Comparison of ENCODE assay signal across 1 cellular context in the genomic region with DNA sequence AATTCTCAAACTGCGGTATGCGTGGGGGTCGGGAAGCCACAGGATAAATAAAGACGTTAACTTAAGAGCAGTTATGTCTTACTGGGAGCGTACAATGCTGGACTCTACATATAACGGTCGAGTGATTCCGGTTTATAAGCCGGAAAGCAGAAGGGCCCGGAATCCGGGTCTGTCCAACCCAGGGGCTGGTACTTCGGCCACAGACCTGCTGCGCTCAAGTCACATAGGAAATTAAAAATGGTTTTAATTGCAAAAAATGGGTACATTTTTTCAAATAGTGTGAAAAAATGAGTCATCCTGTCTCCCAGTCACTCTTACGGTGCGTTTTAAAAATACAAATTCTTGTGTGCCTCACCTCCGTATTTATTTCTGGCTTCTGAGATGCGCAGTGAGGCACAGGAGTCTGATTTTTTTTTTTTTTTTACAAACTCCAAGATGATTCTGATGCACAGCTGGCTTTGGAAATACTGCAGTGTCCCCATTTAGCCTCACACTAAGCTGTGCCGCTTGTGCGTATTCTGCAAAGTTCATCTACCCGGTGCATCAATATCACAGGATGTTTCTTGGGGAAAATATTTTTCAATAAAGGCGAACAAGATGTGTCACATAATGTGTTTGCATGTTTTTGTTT.
A peak's percentile ranks its signal among the peaks of the same experiment; 100 is the strongest.
TF ChIP-seq lines count a peak whose summit lies in the region.

No MANE protein-coding gene starts in this region.

TF ChIP-seq in HepG2, 621 proteins besides CTCF, POLR2A, EP300 and RAD21 (continued from another document and continues in another):
- TF ChIP-seq, protein P1, sequence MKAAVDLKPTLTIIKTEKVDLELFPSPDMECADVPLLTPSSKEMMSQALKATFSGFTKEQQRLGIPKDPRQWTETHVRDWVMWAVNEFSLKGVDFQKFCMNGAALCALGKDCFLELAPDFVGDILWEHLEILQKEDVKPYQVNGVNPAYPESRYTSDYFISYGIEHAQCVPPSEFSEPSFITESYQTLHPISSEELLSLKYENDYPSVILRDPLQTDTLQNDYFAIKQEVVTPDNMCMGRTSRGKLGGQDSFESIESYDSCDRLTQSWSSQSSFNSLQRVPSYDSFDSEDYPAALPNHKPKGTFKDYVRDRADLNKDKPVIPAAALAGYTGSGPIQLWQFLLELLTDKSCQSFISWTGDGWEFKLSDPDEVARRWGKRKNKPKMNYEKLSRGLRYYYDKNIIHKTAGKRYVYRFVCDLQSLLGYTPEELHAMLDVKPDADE (CRISPR knock-in tag; IDR thresholded peaks at IDR 0.05) = no peak
- TF ChIP-seq, protein P2, sequence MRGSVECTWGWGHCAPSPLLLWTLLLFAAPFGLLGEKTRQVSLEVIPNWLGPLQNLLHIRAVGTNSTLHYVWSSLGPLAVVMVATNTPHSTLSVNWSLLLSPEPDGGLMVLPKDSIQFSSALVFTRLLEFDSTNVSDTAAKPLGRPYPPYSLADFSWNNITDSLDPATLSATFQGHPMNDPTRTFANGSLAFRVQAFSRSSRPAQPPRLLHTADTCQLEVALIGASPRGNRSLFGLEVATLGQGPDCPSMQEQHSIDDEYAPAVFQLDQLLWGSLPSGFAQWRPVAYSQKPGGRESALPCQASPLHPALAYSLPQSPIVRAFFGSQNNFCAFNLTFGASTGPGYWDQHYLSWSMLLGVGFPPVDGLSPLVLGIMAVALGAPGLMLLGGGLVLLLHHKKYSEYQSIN (CRISPR knock-in tag; IDR thresholded peaks at IDR 0.05; ENCODE audit: borderline replicate concordance) = no peak
- TF ChIP-seq SNAI1 (CRISPR knock-in tag; IDR thresholded peaks at IDR 0.05; ENCODE audit: borderline replicate concordance) (no peak), ZSCAN12 (CRISPR knock-in tag; IDR thresholded peaks at IDR 0.05) (0 out of 2 replicates have a peak, but pooled peaks have one; percentile 60), ASH2L (IDR thresholded peaks at IDR 0.05; ENCODE audit: insufficient read length, low read depth, low read length) (peak; percentile 65), ZSCAN29 (CRISPR knock-in tag; conservative IDR thresholded peaks at IDR 0.05) (peak; percentile 22; the same call in 1 of the 2 replicates), TP53 (CRISPR knock-in tag; conservative IDR thresholded peaks at IDR 0.05) (peak; percentile 67; the same call in 1 of the 2 replicates), ZNF768 (CRISPR knock-in tag; IDR thresholded peaks at IDR 0.05) (no peak), CCDC6 (CRISPR knock-in tag; IDR thresholded peaks at IDR 0.05) (no peak; the same call in 1 of the 2 replicates), ZNF557 (CRISPR knock-in tag; IDR thresholded peaks at IDR 0.05) (peak; percentile 74; the same call in 1 of the 2 replicates), ZNF101 (CRISPR knock-in tag; IDR thresholded peaks at IDR 0.05; ENCODE audit: borderline replicate concordance, low read depth) (no peak), ZNF296 (CRISPR knock-in tag; conservative IDR thresholded peaks at IDR 0.05) (no peak), JUN (CRISPR knock-in tag; IDR thresholded peaks at IDR 0.05) (no peak), ZNF180 (CRISPR knock-in tag; IDR thresholded peaks at IDR 0.05; ENCODE audit: borderline replicate concordance, low read depth) (0 out of 2 replicates have a peak, but pooled peaks have one; percentile 44), HHEX (CRISPR knock-in tag; IDR thresholded peaks at IDR 0.05) (no peak), GABPA (IDR thresholded peaks at IDR 0.05; ENCODE audit: low read depth, low read length) (no peak), GABPA (CRISPR knock-in tag; IDR thresholded peaks at IDR 0.05; ENCODE audit: low read depth) (peak; percentile 19), ZNF33A (CRISPR knock-in tag; IDR thresholded peaks at IDR 0.05; ENCODE audit: borderline replicate concordance) (peak; percentile 39; the same call in 1 of the 2 replicates), TGIF2 (CRISPR knock-in tag; IDR thresholded peaks at IDR 0.05) (peak; percentile 50; the same call in 1 of the 2 replicates), BRCA1 (CRISPR knock-in tag; IDR thresholded peaks at IDR 0.05) (no peak), KDM4B (CRISPR knock-in tag; IDR thresholded peaks at IDR 0.05) (no peak), ZNF20 (CRISPR knock-in tag; IDR thresholded peaks at IDR 0.05) (0 out of 2 replicates have a peak, but pooled peaks have one; percentile 13), TBL1XR1 (IDR thresholded peaks at IDR 0.05; ENCODE audit: borderline replicate concordance, low read length, partially characterized antibody) (no peak), ARNT2 (CRISPR knock-in tag; IDR thresholded peaks at IDR 0.05; ENCODE audit: low read depth) (no peak), SNAPC2 (CRISPR knock-in tag; IDR thresholded peaks at IDR 0.05) (no peak), SYNCRIP (IDR thresholded peaks at IDR 0.05; ENCODE audit: insufficient read depth, low read depth, low read length) (no peak), ZSCAN9 (CRISPR knock-in tag; IDR thresholded peaks at IDR 0.05; ENCODE audit: borderline replicate concordance) (no peak), RELA (CRISPR knock-in tag; IDR thresholded peaks at IDR 0.05) (no peak), BHLHE40 (IDR thresholded peaks at IDR 0.05; ENCODE audit: low read length) (no peak), KAT2B (IDR thresholded peaks at IDR 0.05; ENCODE audit: borderline replicate concordance, low read depth, low read length) (no peak), ZZZ3 (CRISPR knock-in tag; IDR thresholded peaks at IDR 0.05; ENCODE audit: borderline replicate concordance) (no peak), ZNF350 (CRISPR knock-in tag; IDR thresholded peaks at IDR 0.05; ENCODE audit: borderline replicate concordance, low read depth) (no peak), JUND (CRISPR knock-in tag; IDR thresholded peaks at IDR 0.05) (no peak), RAD51 (IDR thresholded peaks at IDR 0.05; ENCODE audit: borderline replicate concordance) (no peak), SIN3A (IDR thresholded peaks at IDR 0.05; ENCODE audit: borderline replicate concordance, low read depth, low read length) (no peak; the same call in 1 of the 2 replicates), FLYWCH1 (CRISPR knock-in tag; IDR thresholded peaks at IDR 0.05) (no peak), ZNF256 (CRISPR knock-in tag; conservative IDR thresholded peaks at IDR 0.05) (0 out of 2 replicates have a peak, but pooled peaks have one; percentile 70), ZNF468 (CRISPR knock-in tag; IDR thresholded peaks at IDR 0.05) (no peak), SIX1 (CRISPR knock-in tag; IDR thresholded peaks at IDR 0.05; ENCODE audit: borderline replicate concordance) (no peak), REL (CRISPR knock-in tag; conservative IDR thresholded peaks at IDR 0.05) (no peak)
- TF ChIP-seq, protein P3, sequence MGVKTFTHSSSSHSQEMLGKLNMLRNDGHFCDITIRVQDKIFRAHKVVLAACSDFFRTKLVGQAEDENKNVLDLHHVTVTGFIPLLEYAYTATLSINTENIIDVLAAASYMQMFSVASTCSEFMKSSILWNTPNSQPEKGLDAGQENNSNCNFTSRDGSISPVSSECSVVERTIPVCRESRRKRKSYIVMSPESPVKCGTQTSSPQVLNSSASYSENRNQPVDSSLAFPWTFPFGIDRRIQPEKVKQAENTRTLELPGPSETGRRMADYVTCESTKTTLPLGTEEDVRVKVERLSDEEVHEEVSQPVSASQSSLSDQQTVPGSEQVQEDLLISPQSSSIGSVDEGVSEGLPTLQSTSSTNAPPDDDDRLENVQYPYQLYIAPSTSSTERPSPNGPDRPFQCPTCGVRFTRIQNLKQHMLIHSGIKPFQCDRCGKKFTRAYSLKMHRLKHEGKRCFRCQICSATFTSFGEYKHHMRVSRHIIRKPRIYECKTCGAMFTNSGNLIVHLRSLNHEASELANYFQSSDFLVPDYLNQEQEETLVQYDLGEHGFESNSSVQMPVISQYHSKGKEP (CRISPR knock-in tag; IDR thresholded peaks at IDR 0.05) = 0 out of 2 replicates have a peak, but pooled peaks have one; percentile 42
- TF ChIP-seq, protein P4, sequence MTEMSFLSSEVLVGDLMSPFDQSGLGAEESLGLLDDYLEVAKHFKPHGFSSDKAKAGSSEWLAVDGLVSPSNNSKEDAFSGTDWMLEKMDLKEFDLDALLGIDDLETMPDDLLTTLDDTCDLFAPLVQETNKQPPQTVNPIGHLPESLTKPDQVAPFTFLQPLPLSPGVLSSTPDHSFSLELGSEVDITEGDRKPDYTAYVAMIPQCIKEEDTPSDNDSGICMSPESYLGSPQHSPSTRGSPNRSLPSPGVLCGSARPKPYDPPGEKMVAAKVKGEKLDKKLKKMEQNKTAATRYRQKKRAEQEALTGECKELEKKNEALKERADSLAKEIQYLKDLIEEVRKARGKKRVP (CRISPR knock-in tag; IDR thresholded peaks at IDR 0.05) = no peak; a peak in 1 of 4 replicates
- TF ChIP-seq, protein P5, sequence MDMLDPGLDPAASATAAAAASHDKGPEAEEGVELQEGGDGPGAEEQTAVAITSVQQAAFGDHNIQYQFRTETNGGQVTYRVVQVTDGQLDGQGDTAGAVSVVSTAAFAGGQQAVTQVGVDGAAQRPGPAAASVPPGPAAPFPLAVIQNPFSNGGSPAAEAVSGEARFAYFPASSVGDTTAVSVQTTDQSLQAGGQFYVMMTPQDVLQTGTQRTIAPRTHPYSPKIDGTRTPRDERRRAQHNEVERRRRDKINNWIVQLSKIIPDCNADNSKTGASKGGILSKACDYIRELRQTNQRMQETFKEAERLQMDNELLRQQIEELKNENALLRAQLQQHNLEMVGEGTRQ (IDR thresholded peaks at IDR 0.05; ENCODE audit: low read depth, low read length) = no peak
- TF ChIP-seq, protein P5 (CRISPR knock-in tag; IDR thresholded peaks at IDR 0.05; ENCODE audit: borderline replicate concordance) = no peak
- TF ChIP-seq, protein P6, sequence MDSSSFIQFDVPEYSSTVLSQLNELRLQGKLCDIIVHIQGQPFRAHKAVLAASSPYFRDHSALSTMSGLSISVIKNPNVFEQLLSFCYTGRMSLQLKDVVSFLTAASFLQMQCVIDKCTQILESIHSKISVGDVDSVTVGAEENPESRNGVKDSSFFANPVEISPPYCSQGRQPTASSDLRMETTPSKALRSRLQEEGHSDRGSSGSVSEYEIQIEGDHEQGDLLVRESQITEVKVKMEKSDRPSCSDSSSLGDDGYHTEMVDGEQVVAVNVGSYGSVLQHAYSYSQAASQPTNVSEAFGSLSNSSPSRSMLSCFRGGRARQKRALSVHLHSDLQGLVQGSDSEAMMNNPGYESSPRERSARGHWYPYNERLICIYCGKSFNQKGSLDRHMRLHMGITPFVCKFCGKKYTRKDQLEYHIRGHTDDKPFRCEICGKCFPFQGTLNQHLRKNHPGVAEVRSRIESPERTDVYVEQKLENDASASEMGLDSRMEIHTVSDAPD (CRISPR knock-in tag; IDR thresholded peaks at IDR 0.05) = no peak
- TF ChIP-seq, protein P7, sequence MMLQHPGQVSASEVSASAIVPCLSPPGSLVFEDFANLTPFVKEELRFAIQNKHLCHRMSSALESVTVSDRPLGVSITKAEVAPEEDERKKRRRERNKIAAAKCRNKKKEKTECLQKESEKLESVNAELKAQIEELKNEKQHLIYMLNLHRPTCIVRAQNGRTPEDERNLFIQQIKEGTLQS (CRISPR knock-in tag; IDR thresholded peaks at IDR 0.05) = no peak
- TF ChIP-seq, protein P8, sequence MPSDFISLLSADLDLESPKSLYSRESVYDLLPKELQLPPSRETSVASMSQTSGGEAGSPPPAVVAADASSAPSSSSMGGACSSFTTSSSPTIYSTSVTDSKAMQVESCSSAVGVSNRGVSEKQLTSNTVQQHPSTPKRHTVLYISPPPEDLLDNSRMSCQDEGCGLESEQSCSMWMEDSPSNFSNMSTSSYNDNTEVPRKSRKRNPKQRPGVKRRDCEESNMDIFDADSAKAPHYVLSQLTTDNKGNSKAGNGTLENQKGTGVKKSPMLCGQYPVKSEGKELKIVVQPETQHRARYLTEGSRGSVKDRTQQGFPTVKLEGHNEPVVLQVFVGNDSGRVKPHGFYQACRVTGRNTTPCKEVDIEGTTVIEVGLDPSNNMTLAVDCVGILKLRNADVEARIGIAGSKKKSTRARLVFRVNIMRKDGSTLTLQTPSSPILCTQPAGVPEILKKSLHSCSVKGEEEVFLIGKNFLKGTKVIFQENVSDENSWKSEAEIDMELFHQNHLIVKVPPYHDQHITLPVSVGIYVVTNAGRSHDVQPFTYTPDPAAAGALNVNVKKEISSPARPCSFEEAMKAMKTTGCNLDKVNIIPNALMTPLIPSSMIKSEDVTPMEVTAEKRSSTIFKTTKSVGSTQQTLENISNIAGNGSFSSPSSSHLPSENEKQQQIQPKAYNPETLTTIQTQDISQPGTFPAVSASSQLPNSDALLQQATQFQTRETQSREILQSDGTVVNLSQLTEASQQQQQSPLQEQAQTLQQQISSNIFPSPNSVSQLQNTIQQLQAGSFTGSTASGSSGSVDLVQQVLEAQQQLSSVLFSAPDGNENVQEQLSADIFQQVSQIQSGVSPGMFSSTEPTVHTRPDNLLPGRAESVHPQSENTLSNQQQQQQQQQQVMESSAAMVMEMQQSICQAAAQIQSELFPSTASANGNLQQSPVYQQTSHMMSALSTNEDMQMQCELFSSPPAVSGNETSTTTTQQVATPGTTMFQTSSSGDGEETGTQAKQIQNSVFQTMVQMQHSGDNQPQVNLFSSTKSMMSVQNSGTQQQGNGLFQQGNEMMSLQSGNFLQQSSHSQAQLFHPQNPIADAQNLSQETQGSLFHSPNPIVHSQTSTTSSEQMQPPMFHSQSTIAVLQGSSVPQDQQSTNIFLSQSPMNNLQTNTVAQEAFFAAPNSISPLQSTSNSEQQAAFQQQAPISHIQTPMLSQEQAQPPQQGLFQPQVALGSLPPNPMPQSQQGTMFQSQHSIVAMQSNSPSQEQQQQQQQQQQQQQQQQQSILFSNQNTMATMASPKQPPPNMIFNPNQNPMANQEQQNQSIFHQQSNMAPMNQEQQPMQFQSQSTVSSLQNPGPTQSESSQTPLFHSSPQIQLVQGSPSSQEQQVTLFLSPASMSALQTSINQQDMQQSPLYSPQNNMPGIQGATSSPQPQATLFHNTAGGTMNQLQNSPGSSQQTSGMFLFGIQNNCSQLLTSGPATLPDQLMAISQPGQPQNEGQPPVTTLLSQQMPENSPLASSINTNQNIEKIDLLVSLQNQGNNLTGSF (CRISPR knock-in tag; IDR thresholded peaks at IDR 0.05) = 0 out of 2 replicates have a peak, but pooled peaks have one; percentile 21
- TF ChIP-seq, protein P9, sequence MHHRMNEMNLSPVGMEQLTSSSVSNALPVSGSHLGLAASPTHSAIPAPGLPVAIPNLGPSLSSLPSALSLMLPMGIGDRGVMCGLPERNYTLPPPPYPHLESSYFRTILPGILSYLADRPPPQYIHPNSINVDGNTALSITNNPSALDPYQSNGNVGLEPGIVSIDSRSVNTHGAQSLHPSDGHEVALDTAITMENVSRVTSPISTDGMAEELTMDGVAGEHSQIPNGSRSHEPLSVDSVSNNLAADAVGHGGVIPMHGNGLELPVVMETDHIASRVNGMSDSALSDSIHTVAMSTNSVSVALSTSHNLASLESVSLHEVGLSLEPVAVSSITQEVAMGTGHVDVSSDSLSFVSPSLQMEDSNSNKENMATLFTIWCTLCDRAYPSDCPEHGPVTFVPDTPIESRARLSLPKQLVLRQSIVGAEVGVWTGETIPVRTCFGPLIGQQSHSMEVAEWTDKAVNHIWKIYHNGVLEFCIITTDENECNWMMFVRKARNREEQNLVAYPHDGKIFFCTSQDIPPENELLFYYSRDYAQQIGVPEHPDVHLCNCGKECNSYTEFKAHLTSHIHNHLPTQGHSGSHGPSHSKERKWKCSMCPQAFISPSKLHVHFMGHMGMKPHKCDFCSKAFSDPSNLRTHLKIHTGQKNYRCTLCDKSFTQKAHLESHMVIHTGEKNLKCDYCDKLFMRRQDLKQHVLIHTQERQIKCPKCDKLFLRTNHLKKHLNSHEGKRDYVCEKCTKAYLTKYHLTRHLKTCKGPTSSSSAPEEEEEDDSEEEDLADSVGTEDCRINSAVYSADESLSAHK (CRISPR knock-in tag; IDR thresholded peaks at IDR 0.05; ENCODE audit: borderline replicate concordance) = 0 out of 2 replicates have a peak, but pooled peaks have one; percentile 77
